30 cellular contexts compared by ENCODE assay signal in the genomic region with DNA sequence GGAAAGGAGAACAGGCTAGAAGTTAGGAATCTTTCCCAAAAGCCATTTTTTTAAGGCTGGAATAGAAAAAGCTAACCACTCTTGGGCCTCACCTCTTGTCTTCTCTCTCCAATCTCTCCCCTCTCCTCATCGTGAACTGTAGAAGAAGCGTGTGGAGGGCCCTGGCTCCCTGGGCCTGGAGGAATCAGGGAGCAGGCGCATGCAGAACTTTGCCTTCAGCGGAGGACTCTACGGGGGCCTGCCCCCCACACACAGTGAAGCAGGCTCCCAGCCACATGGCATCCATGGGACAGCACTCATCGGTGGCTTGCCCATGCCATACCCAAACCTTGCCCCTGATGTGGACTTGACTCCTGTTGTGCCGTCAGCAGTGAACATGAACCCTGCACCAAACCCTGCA.
"Had no signal": no experiment of that assay in that cellular context is flagged by ENCODE, and none has a peak within 500 bp of the region (broad histone marks: within the 10 kb centered on the region; RNA-seq: fewer than 3 reads in every experiment).

No MANE protein-coding gene starts in this region.

- H3K9me3 Mint-ChIP-seq: activated CD4-positive, alpha-beta memory T cell treated with anti-CD3 and anti-CD28 coated beads, Interleukin-2, amount 10 ng/mL, durations not matched to agents 7 days and 5 days; activated naive CD4-positive, alpha-beta T cell treated with anti-CD3 and anti-CD28 coated beads, Interleukin-2, amount 10 ng/mL, durations not matched to agents 7 days and 5 days had no signal

- H3K4me3 Mint-ChIP-seq: activated CD4-positive, alpha-beta memory T cell treated with anti-CD3 and anti-CD28 coated beads, Interleukin-2, amount 10 ng/mL, durations not matched to agents 7 days and 5 days; activated CD8-positive, alpha-beta memory T cell treated with anti-CD3 and anti-CD28 coated beads, Interleukin-2, amount 10 ng/mL, durations not matched to agents 7 days and 5 days; activated naive CD4-positive, alpha-beta T cell treated with anti-CD3 and anti-CD28 coated beads, Interleukin-2, amount 10 ng/mL, durations not matched to agents 7 days and 5 days had no signal

- H3K27ac ChIP-seq: brain microvascular endothelial cell, Peyer's patch, WERI-Rb-1 had no signal

- H3K4me1 ChIP-seq: Peyer's patch had no signal

- H3K27ac Mint-ChIP-seq: activated CD4-positive, alpha-beta memory T cell treated with anti-CD3 and anti-CD28 coated beads, Interleukin-2, amount 10 ng/mL, durations not matched to agents 7 days and 5 days; activated CD8-positive, alpha-beta memory T cell treated with anti-CD3 and anti-CD28 coated beads, Interleukin-2, amount 10 ng/mL, durations not matched to agents 7 days and 5 days; activated naive CD4-positive, alpha-beta T cell treated with anti-CD3 and anti-CD28 coated beads, Interleukin-2, amount 10 ng/mL, durations not matched to agents 7 days and 5 days had no signal

- H3K27me3 ChIP-seq: brain microvascular endothelial cell, Peyer's patch had no signal

- ATAC-seq: activated CD8-positive, alpha-beta memory T cell treated with anti-CD3 and anti-CD28 coated beads, Interleukin-2, amount 10 ng/mL, durations not matched to agents 7 days and 5 days; SK-N-SH treated with all-trans-retinoic acid at 6 μM for 48 hours had no signal

- H3K9me3 ChIP-seq: Peyer's patch had no signal

- DNase-seq: activated CD4-positive, alpha-beta memory T cell treated with anti-CD3 and anti-CD28 coated beads, Interleukin-2, amount 10 ng/mL, durations not matched to agents 7 days and 5 days; activated CD4-positive, alpha-beta T cell treated with anti-CD3 and anti-CD28 coated beads for 1 hour; activated CD4-positive, alpha-beta T cell treated with anti-CD3 and anti-CD28 coated beads for 48 hours; activated CD4-positive, CD25-positive, alpha-beta regulatory T cell; activated CD8-positive, alpha-beta memory T cell treated with anti-CD3 and anti-CD28 coated beads for 24 hours; activated CD8-positive, alpha-beta memory T cell treated with anti-CD3 and anti-CD28 coated beads, Interleukin-2, amount 10 ng/mL, durations not matched to agents 7 days and 5 days; activated CD8-positive, alpha-beta memory T cell treated with anti-CD3 and anti-CD28 coated beads, Interleukin-2, amount 50 U/mL, for 48 hours; activated effector memory CD4-positive, alpha-beta T cell treated with Interleukin-2 at 50 U/mL for 16 hours; activated naive CD4-positive, alpha-beta T cell treated with anti-CD3 and anti-CD28 coated beads, Interleukin-2, amount 10 ng/mL, durations not matched to agents 7 days and 5 days; amniotic stem cell; aorta; brain microvascular endothelial cell; central memory CD4-positive, alpha-beta T cell; IMR-90; Karpas-422; KBM-7; NCI-H1092; NCI-H1436 treated with DMSO at 0.1 percent for 48 hours; NCI-H1694 treated with DMSO at 0.1 percent for 48 hours; NCI-H2029; NCI-H345; NCI-H524 treated with DMSO at 0.1 percent for 48 hours; RPMI8226; SIG-M5; T-helper 1 cell; T-helper 2 cell; T-helper 9 cell; WERI-Rb-1 had no signal

- H3K27me3 Mint-ChIP-seq: activated CD4-positive, alpha-beta memory T cell treated with anti-CD3 and anti-CD28 coated beads, Interleukin-2, amount 10 ng/mL, durations not matched to agents 7 days and 5 days; activated CD8-positive, alpha-beta memory T cell treated with anti-CD3 and anti-CD28 coated beads, Interleukin-2, amount 10 ng/mL, durations not matched to agents 7 days and 5 days; activated naive CD4-positive, alpha-beta T cell treated with anti-CD3 and anti-CD28 coated beads, Interleukin-2, amount 10 ng/mL, durations not matched to agents 7 days and 5 days had no signal

- H3K4me1 Mint-ChIP-seq: activated CD4-positive, alpha-beta memory T cell treated with anti-CD3 and anti-CD28 coated beads, Interleukin-2, amount 10 ng/mL, durations not matched to agents 7 days and 5 days; activated CD8-positive, alpha-beta memory T cell treated with anti-CD3 and anti-CD28 coated beads, Interleukin-2, amount 10 ng/mL, durations not matched to agents 7 days and 5 days; activated naive CD4-positive, alpha-beta T cell treated with anti-CD3 and anti-CD28 coated beads, Interleukin-2, amount 10 ng/mL, durations not matched to agents 7 days and 5 days had no signal

- H3K4me3 ChIP-seq: Peyer's patch had no signal
